ENCODE assay signal across 1 cellular context in the genomic region with DNA sequence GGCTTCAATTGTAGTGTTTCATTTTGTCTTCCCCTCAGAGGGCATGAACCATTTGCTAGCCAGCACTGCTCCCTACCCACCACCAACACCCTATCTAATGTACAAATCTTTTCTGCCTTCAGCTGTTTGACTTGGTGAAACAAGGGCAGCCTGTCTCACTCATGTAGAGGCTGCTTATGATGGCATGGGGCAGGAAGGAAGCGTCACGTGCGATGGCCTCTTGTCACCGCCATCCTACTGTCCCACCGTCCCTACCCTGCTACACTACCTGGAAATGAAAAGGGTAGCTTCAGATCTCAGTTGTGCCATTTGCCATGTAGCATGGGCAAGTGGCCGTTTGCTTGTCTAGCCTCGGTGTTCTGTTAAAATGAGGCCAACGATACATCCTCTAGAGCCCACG.
TF ChIP-seq lines count a peak whose summit lies in the region.

No MANE protein-coding gene starts in this region.

TF ChIP-seq in HepG2, 621 proteins besides CTCF, POLR2A, EP300 and RAD21 (continued from another document):
- TF ChIP-seq HMGXB4 (CRISPR knock-in tag; IDR thresholded peaks at IDR 0.05; ENCODE audit: borderline replicate concordance in 1 of 2, low read depth in 1 of 2): no peak
- TF ChIP-seq ZNF333 (CRISPR knock-in tag; IDR thresholded peaks at IDR 0.05; ENCODE audit: borderline replicate concordance): no peak
- no peak for TF ChIP-seq THAP11 (CRISPR knock-in tag; IDR thresholded peaks at IDR 0.05)
- TF ChIP-seq NFIC (IDR thresholded peaks at IDR 0.05; ENCODE audit: low read length): 0 out of 2 replicates have a peak, but pooled peaks have one; percentile 8
- peak; percentile 54; the same call in 1 of the 2 replicates for TF ChIP-seq PAF1 (CRISPR knock-in tag; IDR thresholded peaks at IDR 0.05)
- peak; percentile 26 for TF ChIP-seq RBM22 (optimal IDR thresholded peaks at IDR 0.05; ENCODE audit: low read length)
TF ChIP-seq in HepG2: peak in this region for 4.
